8 cellular contexts compared by ENCODE assay signal in the genomic region with DNA sequence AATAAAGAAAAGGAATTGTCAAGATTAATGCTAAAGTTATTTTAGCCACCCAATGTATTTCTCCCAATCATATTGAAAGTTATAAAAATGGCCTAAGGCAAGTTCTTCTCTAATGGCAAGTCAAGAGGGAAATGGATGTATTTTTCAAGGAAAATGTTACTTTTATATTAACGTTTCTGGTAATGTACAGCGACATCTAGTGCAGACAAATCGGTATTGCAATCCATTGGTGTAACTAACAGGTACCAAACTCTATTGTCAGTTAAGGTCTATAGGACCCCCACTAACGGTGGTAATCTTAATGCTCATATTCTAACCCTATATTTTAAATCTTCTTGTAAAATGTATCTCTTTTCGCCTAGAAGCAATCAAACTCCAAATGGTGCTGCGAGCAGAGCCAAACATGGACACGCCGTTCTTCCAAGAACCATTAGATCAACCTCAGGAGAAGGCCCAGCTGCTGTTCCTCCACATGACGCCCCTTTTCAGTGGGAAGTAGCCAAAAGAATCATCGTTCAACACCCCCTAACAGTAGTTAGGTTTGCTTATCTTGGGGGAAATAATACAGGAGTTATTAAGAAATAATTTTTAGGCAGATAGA.
DNase-seq lines count a peak whose midpoint lies in the region; ATAC-seq and TF ChIP-seq lines count a peak whose summit lies in the region.

No MANE protein-coding gene starts in this region.

- BruUV-seq in PC-3 (replicated peaks; lab: Mats Ljungman, UMichigan), result no TSS peak

- H3K9ac ChIP-seq in GM23248 (no peak overlapping the region), PC-3 (ENCODE audit: low read length) (no peak overlapping the region)

- CTCF ChIA-PET in PC-3 (lab: Charles Lee), result no interaction called here

- H3K4me1 ChIP-seq in GM23248 (ENCODE audit: insufficient read depth), result 0 out of 2 replicates have a peak, but pooled peaks cover 5% of the 10 kb centered on the region
- peaks cover 11% of the 10 kb centered on the region for H3K4me1 ChIP-seq in PC-3 (ENCODE audit: insufficient read depth, low read length)

- no peaks in the 10 kb centered on the region for H3K79me2 ChIP-seq in GM23248 (ENCODE audit: insufficient read depth)
- no peaks in the 10 kb centered on the region for H3K79me2 ChIP-seq in PC-3 (ENCODE audit: low read length)

- no peaks in the 10 kb centered on the region for H3K36me3 ChIP-seq in GM23248 (ENCODE audit: low read depth)
- H3K36me3 ChIP-seq in PC-3 (ENCODE audit: low read depth, low read length), result no peaks in the 10 kb centered on the region

- H3K4me3 ChIP-seq in GM23248 (no peak overlapping the region), PC-3 (ENCODE audit: low read length) (no peak overlapping the region), epithelial cell of proximal tubule (ENCODE audit: low read depth, low read length) (no peak overlapping the region)

- DNase-seq in COR-L47 (lab: John Stamatoyannopoulos, UW) (peak; percentile 13), GM23248 (peak; percentile 52), PC-3 (peak; percentile 64), epithelial cell of proximal tubule (ENCODE audit: low read depth) (no peak), renal cortical epithelial cell (ENCODE audit: low read depth) (peak; percentile 33), GDM1 (lab: John Stamatoyannopoulos, UW) (no peak), cortex of kidney (lab: John Stamatoyannopoulos, UW) (no peak)

- no peaks in the 10 kb centered on the region for H3F3A ChIP-seq in GM23248 (ENCODE audit: insufficient read depth)
- no peaks in the 10 kb centered on the region for H3F3A ChIP-seq in PC-3 (ENCODE audit: low read length, unreplicated experiment)

- H3K4me2 ChIP-seq in GM23248 (ENCODE audit: unreplicated experiment) (no peak overlapping the region), PC-3 (ENCODE audit: low read length) (no peak overlapping the region)

- no peaks in the 10 kb centered on the region for H4K20me1 ChIP-seq in GM23248 (ENCODE audit: insufficient read depth)
- H4K20me1 ChIP-seq in PC-3 (ENCODE audit: low read length), result no peaks in the 10 kb centered on the region

- POLR2A ChIA-PET in PC-3 (lab: Charles Lee; ENCODE audit: unreplicated experiment), result no interaction called here

- no peaks in the 10 kb centered on the region for H3K9me3 ChIP-seq in GM23248 (ENCODE audit: low read depth)
- no peaks in the 10 kb centered on the region for H3K9me3 ChIP-seq in PC-3 (ENCODE audit: low read length)

- in situ Hi-C loops in GM23248 (cut with MboI), result no loop called here

- H3K9me2 ChIP-seq in GM23248 (ENCODE audit: insufficient read depth) (no peaks in the 10 kb centered on the region), PC-3 (replicated peaks; ENCODE audit: low read length) (no peaks in the 10 kb centered on the region)

- no peak for ATAC-seq in PC-3
- ATAC-seq in GM19467 (IDR thresholded peaks at IDR 0.05; ENCODE audit: unreplicated experiment), result no peak

- H3K27ac ChIP-seq in GM23248 (no peak overlapping the region), PC-3 (ENCODE audit: low read length) (no peak overlapping the region)

- H3K27me3 ChIP-seq in GM23248 (replicated peaks; ENCODE audit: insufficient read depth), result peaks cover 4% of the 10 kb centered on the region; the same call in 1 of the 2 replicates
- H3K27me3 ChIP-seq in PC-3 (ENCODE audit: low read length), result peaks cover 9% of the 10 kb centered on the region

- H2AFZ ChIP-seq in GM23248 (no peak overlapping the region), PC-3 (ENCODE audit: low read length) (no peak overlapping the region)

- TF ChIP-seq CTCF in PC-3 (conservative IDR thresholded peaks at IDR 0.05; ENCODE audit: low read depth, low read length), result peak; percentile 75
- peak; percentile 70 for TF ChIP-seq CTCF in epithelial cell of proximal tubule (conservative IDR thresholded peaks at IDR 0.05; ENCODE audit: low read depth, low read length)

- WGBS in GM23248 (ENCODE audit: low coverage in 1 of 2, low lambda C conversion rate in 2 of 2, missing lambda C conversion rate in 2 of 2), 2 experiments, result 23 to 25% methylated on average over 10 of the region's 10 CpGs

- intact Hi-C loops in PC-3 (cut with micrococcal nuclease), result loop anchor here (10.0 kb wide), 1 partner anchor 303 kb away; no protein-coding TSS in a partner anchor

Comparison
In these comparisons a context has a peak if more than half of its experiments do, and no peak if none do; other contexts are left out.
1. DNase-seq: peak in COR-L47 (single experiment), GM23248 (single experiment), PC-3 (single experiment) and renal cortical epithelial cell (single experiment); none in epithelial cell of proximal tubule (single experiment), GDM1 (single experiment) and cortex of kidney (single experiment).